24 cellular contexts compared by ENCODE assay signal in the genomic region with DNA sequence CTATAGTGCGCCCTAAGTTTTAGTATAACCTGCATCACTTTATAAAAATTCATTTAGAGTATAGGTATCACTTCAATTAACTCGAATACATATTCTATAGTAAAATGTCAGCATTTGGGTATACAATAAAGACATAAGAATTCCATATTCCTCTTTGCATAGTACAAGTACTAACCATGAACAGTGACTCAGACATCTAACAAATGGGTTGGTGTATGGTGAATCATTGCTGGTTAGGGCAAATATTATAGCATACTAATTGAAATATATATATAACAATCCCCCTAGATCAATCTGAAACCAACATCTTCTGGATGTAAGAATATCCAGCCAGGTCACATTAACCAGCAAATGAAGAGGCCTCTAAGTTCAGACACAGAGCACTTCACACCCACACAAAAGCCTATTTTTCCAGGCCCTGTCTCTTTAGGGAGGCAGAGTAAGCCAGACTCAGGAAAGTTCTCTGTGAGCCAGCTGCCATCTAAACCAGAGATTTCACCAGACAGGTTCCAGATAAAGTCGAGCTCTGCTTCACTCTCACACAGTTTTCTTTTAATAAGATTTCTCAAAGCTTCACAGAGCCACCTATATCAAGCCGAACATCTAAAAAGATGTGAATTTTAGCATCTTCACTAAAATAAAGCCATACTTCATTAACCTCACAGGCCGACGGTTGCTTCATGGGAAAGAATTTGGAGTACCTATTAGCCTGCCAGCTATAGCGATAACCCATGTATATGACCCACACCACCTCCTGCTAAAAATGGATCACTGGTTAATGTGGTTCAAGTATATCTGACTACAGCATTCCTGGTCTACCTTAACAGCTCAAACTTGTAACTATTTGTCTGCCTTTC.
DNase-seq lines count a peak whose midpoint lies in the region; ATAC-seq and TF ChIP-seq lines count a peak whose summit lies in the region.
"Had no signal": no experiment of that assay in that cellular context is flagged by ENCODE, and none has a peak within 500 bp of the region (broad histone marks: within the 10 kb centered on the region; RNA-seq: fewer than 3 reads in every experiment).

No MANE protein-coding gene starts in this region.

- DNase-seq in Right ventricle myocardium superior (no peak), left cardiac atrium (no peak), neuronal stem cell (ENCODE audit: low spot score) (no peak), GOT3 (lab: John Stamatoyannopoulos, UW) (no peak), ecto neural progenitor cell (ENCODE audit: low spot score) (no peak), GM23338 (ENCODE audit: low spot score) (no peak)
- DNase-seq: 8988T; activated CD8-positive, alpha-beta T cell treated with anti-CD3 and anti-CD28 coated beads, Interleukin-2, amount 10 ng/mL, durations not matched to agents 7 days and 5 days; activated naive CD4-positive, alpha-beta T cell treated with anti-CD3 and anti-CD28 coated beads for 36 hours; activated T-cell treated with anti-CD3 and anti-CD28 coated beads, Interleukin-2, amount 50 U/mL, for 48 hours; anterior cingulate cortex; effector memory CD4-positive, alpha-beta T cell; esophagus squamous epithelium; Kasumi-1; mucosa of descending colon; NCI-H1092; NCI-H2029; NCI-H345; stimulated activated CD4-positive, alpha-beta T cell treated with anti-CD3 and anti-CD28 coated beads, Interleukin-12 subunit alpha, Interleukin-12 subunit beta, amount 100 ng/mL, for 4 hours; T-helper 9 cell; upper lobe of left lung had no signal

- intact Hi-C loops in Right ventricle myocardium superior (cut with DNase I) (no loop called here), left cardiac atrium (cut with DNase I) (no loop called here)

- H4K20me1 ChIP-seq in KMS-11 (ENCODE audit: insufficient read depth) (no peaks in the 10 kb centered on the region), GM23338 (replicated peaks; ENCODE audit: insufficient read depth) (no peaks in the 10 kb centered on the region)

- no peaks in the 10 kb centered on the region for H3K9me2 ChIP-seq in GM23338 (ENCODE audit: insufficient read depth)

- no peaks in the 10 kb centered on the region for H3K79me2 ChIP-seq in KMS-11 (ENCODE audit: insufficient read depth, low read depth)
- no peaks in the 10 kb centered on the region for H3K79me2 ChIP-seq in GM23338 (replicated peaks; ENCODE audit: insufficient read depth)

- no peaks in the 10 kb centered on the region for H3K36me3 ChIP-seq in KMS-11 (ENCODE audit: insufficient read depth)
- no peaks in the 10 kb centered on the region for H3K36me3 ChIP-seq in neuronal stem cell (replicated peaks in 1 of 2; ENCODE audit: control insufficient read depth in 2 of 2, insufficient read depth in 2 of 2, low read length in 2 of 2)
- H3K36me3 ChIP-seq in GM23338 (ENCODE audit: insufficient read depth), result no peaks in the 10 kb centered on the region
- H3K36me3 ChIP-seq: esophagus squamous epithelium, upper lobe of left lung had no signal

- peaks cover 41% of the 10 kb centered on the region for H3K4me1 ChIP-seq in KMS-11 (ENCODE audit: low read depth, poor library complexity, severe bottlenecking)
- peaks cover 4 to 8% of the 10 kb centered on the region in 2 donors for H3K4me1 ChIP-seq in neuronal stem cell (ENCODE audit: control insufficient read depth in 2 of 2, insufficient read depth in 1 of 2, low read depth in 1 of 2, low read length in 2 of 2)
- H3K4me1 ChIP-seq in GM23338 (ENCODE audit: insufficient read depth), result peaks cover 7% of the 10 kb centered on the region; the same call in 1 of the 2 replicates
- H3K4me1 ChIP-seq: esophagus squamous epithelium, upper lobe of left lung had no signal

- H3K36me3 Mint-ChIP-seq in brain (no peaks in the 10 kb centered on the region), GM23338 (ENCODE audit: low read depth) (no peaks in the 10 kb centered on the region)

- peak; percentile 65 for ATAC-seq in Right ventricle myocardium superior (ENCODE audit: poor library complexity)
- no peak for ATAC-seq in left cardiac atrium
- ATAC-seq in GM23338, result no peak
- ATAC-seq: activated CD4-positive, CD25-positive, alpha-beta regulatory T cell treated with anti-CD3 and anti-CD28 coated beads, Interleukin-2, amount 50 U/mL, for 24 hours; activated CD8-positive, alpha-beta T cell treated with anti-CD3 and anti-CD28 coated beads, Interleukin-2, amount 10 ng/mL, durations not matched to agents 7 days and 5 days; mucosa of descending colon had no signal

- no peak overlapping the region for H4K8ac ChIP-seq in neuronal stem cell (ENCODE audit: low read depth, low read length)

- H3K27me3 ChIP-seq in KMS-11 (ENCODE audit: insufficient read depth, low read depth) (no peaks in the 10 kb centered on the region), neuronal stem cell (ENCODE audit: control insufficient read depth in 3 of 3, insufficient read depth in 3 of 3, low read depth in 1 of 3, low read length in 3 of 3) (no peaks in the 10 kb centered on the region), GM23338 (ENCODE audit: insufficient read depth) (no peaks in the 10 kb centered on the region)
- H3K27me3 ChIP-seq: esophagus squamous epithelium, upper lobe of left lung had no signal

- no peak overlapping the region for H2AK5ac ChIP-seq in neuronal stem cell (ENCODE audit: low read depth, low read length)

- peaks cover 3% of the 10 kb centered on the region for H3K27me3 Mint-ChIP-seq in brain
- peaks cover 1% of the 10 kb centered on the region for H3K27me3 Mint-ChIP-seq in GM23338 (ENCODE audit: insufficient read depth, low read depth, poor library complexity)

- H3K4me3 ChIP-seq in KMS-11 (IDR thresholded peaks at IDR 0.05; ENCODE audit: insufficient read depth, low read depth, low read length), result no peak overlapping the region
- H3K4me3 ChIP-seq in neuronal stem cell (ENCODE audit: low read length in 2 of 2), result no peak overlapping the region
- no peak overlapping the region for H3K4me3 ChIP-seq in GM23338
- H3K4me3 ChIP-seq: esophagus squamous epithelium, mucosa of descending colon, upper lobe of left lung had no signal

- H2BK120ac ChIP-seq in neuronal stem cell (ENCODE audit: low read depth, low read length), result no peak overlapping the region

- no peak overlapping the region for H2BK12ac ChIP-seq in neuronal stem cell (ENCODE audit: low read length)

- H3K4me2 ChIP-seq in KMS-11 (peak overlapping the region; percentile 62), neuronal stem cell (ENCODE audit: insufficient read depth, low read length, poor library complexity, severe bottlenecking) (no peak overlapping the region), GM23338 (no peak overlapping the region)

- no CpG with 5 or more reads among the region's 7 CpGs for WGBS in neuronal stem cell (ENCODE audit: extremely low coverage in 2 of 2, insufficient read length in 2 of 2, insufficient replicate concordance in 1 of 2), 2 donors

- H3K9ac ChIP-seq in KMS-11, result peak overlapping the region; percentile 19; the same call in 1 of the 2 replicates
- H3K9ac ChIP-seq in neuronal stem cell (ENCODE audit: low read depth, low read length, poor library complexity), result no peak overlapping the region

- H2BK5ac ChIP-seq in neuronal stem cell (ENCODE audit: low read length), result no peak overlapping the region

- H3F3A ChIP-seq in GM23338 (replicated peaks; ENCODE audit: low read depth), result no peaks in the 10 kb centered on the region

- H3K4me1 Mint-ChIP-seq in brain (peaks cover 40% of the 10 kb centered on the region), GM23338 (peaks cover 15% of the 10 kb centered on the region)

- peak overlapping the region in 2 of 5 experiments; percentile 3 to 62 for H3K4me3 Mint-ChIP-seq in brain
- H3K4me3 Mint-ChIP-seq in GM23338, result no peak overlapping the region
- H3K4me3 Mint-ChIP-seq: activated CD8-positive, alpha-beta T cell treated with anti-CD3 and anti-CD28 coated beads, Interleukin-2, amount 10 ng/mL, durations not matched to agents 7 days and 5 days; activated naive CD4-positive, alpha-beta T cell treated with anti-CD3 and anti-CD28 coated beads for 36 hours had no signal

- H2BK15ac ChIP-seq in neuronal stem cell (ENCODE audit: low read length), result no peak overlapping the region

- H3K9me3 ChIP-seq in neuronal stem cell (replicated peaks in 1 of 2; ENCODE audit: control insufficient read depth in 2 of 2, insufficient read depth in 1 of 2, low read depth in 1 of 2, low read length in 2 of 2), result no peaks in the 10 kb centered on the region
- H3K9me3 ChIP-seq: esophagus squamous epithelium, mucosa of descending colon, upper lobe of left lung had no signal

- H3K4ac ChIP-seq in neuronal stem cell (ENCODE audit: low read length), result no peak overlapping the region

- no peak for TF ChIP-seq CTCF in KMS-11 (conservative IDR thresholded peaks at IDR 0.05; ENCODE audit: low read depth, low read length)
- no peak for TF ChIP-seq CTCF in brain (conservative IDR thresholded peaks at IDR 0.05)
- no peak for TF ChIP-seq CTCF in GM23338 (conservative IDR thresholded peaks at IDR 0.05; ENCODE audit: low read depth in 2 of 2)

- H3K23ac ChIP-seq in neuronal stem cell (ENCODE audit: low read depth, low read length, poor library complexity), result no peak overlapping the region

- peaks cover 0 to 5% (median 0%) of the 10 kb centered on the region in 5 experiments for H3K9me3 Mint-ChIP-seq in brain
- H3K9me3 Mint-ChIP-seq in GM23338, result no peaks in the 10 kb centered on the region
- H3K9me3 Mint-ChIP-seq: activated naive CD4-positive, alpha-beta T cell treated with anti-CD3 and anti-CD28 coated beads for 36 hours had no signal

- H3K27ac Mint-ChIP-seq in brain, result peak overlapping the region in 4 of 5 experiments; percentile 1 to 75 (median 46)
- H3K27ac Mint-ChIP-seq in GM23338, result no peak overlapping the region
- H3K27ac Mint-ChIP-seq: activated CD8-positive, alpha-beta T cell treated with anti-CD3 and anti-CD28 coated beads, Interleukin-2, amount 10 ng/mL, durations not matched to agents 7 days and 5 days; activated naive CD4-positive, alpha-beta T cell treated with anti-CD3 and anti-CD28 coated beads for 36 hours had no signal

- H3K79me1 ChIP-seq in neuronal stem cell (ENCODE audit: low read depth, low read length), result no peaks in the 10 kb centered on the region

- H2AFZ ChIP-seq in KMS-11 (ENCODE audit: low read depth) (peak overlapping the region; percentile 55), neuronal stem cell (ENCODE audit: low read length) (no peak overlapping the region), GM23338 (no peak overlapping the region)

- no peak overlapping the region for H3K18ac ChIP-seq in neuronal stem cell (ENCODE audit: low read length)

- no peak overlapping the region for H4K91ac ChIP-seq in neuronal stem cell (ENCODE audit: low read depth, low read length, poor library complexity)

- H3K14ac ChIP-seq in neuronal stem cell (ENCODE audit: low read length), result no peak overlapping the region

- H3K27ac ChIP-seq in KMS-11 (peak overlapping the region; percentile 74), neuronal stem cell (replicated peaks; ENCODE audit: low read length) (peak overlapping the region; percentile 83), GM23338 (ENCODE audit: low read depth) (no peak overlapping the region)
- H3K27ac ChIP-seq: esophagus squamous epithelium, upper lobe of left lung had no signal

TF ChIP-seq in GM23338, 12 proteins besides CTCF, POLR2A, EP300 and RAD21 (continues in another document):
- TF ChIP-seq NANOG (IDR thresholded peaks at IDR 0.05; ENCODE audit: borderline replicate concordance) (no peak), STAT1 (IDR thresholded peaks at IDR 0.05; ENCODE audit: unreplicated experiment) (no peak), CREB1 (CRISPR knock-in tag; IDR thresholded peaks at IDR 0.05; ENCODE audit: low read depth) (no peak)
